Comparison of ENCODE assay signal across 12 cellular contexts in genomic region chr20:34037767-34038166, GRCh38. TPM values are rescaled to one million over a fixed set of nuclear protein-coding genes. Genes with fewer than 3 reads are reported as not detected.
A peak's percentile ranks its signal among the peaks of the same experiment; 100 is the strongest.
DNase-seq lines count a peak whose midpoint lies in the region; ATAC-seq and TF ChIP-seq lines count a peak whose summit lies in the region.
"Had no signal": no experiment of that assay in that cellular context is flagged by ENCODE, and none has a peak within 500 bp of the region (broad histone marks: within the 10 kb centered on the region; RNA-seq: fewer than 3 reads in every experiment).

No MANE protein-coding gene starts in this region.

- peak; percentile 91 for ATAC-seq in IMR-90 (ENCODE audit: low read depth)
- no peak for ATAC-seq in naive B cell (ENCODE audit: low read depth in 2 of 2)

- peak overlapping the region in 1 of 2 experiments; percentile 45; a peak in 1 of 4 replicates for H4K8ac ChIP-seq in IMR-90 (ENCODE audit: low read depth in 2 of 2, low read length in 2 of 2)

- peaks cover 25% of the 10 kb centered on the region for H3K9me1 ChIP-seq in IMR-90 (ENCODE audit: insufficient read depth, low read length)

- H3K4ac ChIP-seq in IMR-90 (ENCODE audit: low read depth, low read length), result no peak overlapping the region

- H3K27me3 Mint-ChIP-seq in naive B cell, result no peaks in the 10 kb centered on the region
- peaks cover 2% of the 10 kb centered on the region for H3K27me3 Mint-ChIP-seq in nephron progenitor cell (ENCODE audit: low read depth, poor library complexity)
- H3K27me3 Mint-ChIP-seq: stimulated activated naive CD8-positive, alpha-beta T cell treated with anti-CD3 and anti-CD28 coated beads, Interleukin-15, amount 100 ng/mL, for 72 hours had no signal

- no peak overlapping the region for H3K14ac ChIP-seq in IMR-90 (replicated peaks; ENCODE audit: low read depth, low read length)

- no peak overlapping the region for H2BK15ac ChIP-seq in IMR-90 (ENCODE audit: low read depth, low read length)

- H3K27me3 ChIP-seq in IMR-90 (ENCODE audit: control insufficient read depth, insufficient read depth, low read length), result no peaks in the 10 kb centered on the region

- H3K56ac ChIP-seq in IMR-90 (ENCODE audit: extremely low read depth, insufficient read depth, low read length), result no peak overlapping the region

- dilution Hi-C loops in IMR-90 (cut with HindIII; ENCODE audit: low sequenced_read_pairs, unreplicated experiment), result no loop called here

- H3K36me3 Mint-ChIP-seq in naive B cell, result peaks cover 0 to 15% of the 10 kb centered on the region in 2 donors
- peaks cover 21% of the 10 kb centered on the region for H3K36me3 Mint-ChIP-seq in nephron progenitor cell (ENCODE audit: low read depth)

- no peak overlapping the region for H2AK5ac ChIP-seq in IMR-90 (ENCODE audit: low read depth, low read length)

- H3K36me3 ChIP-seq in IMR-90 (ENCODE audit: control insufficient read depth, insufficient read depth, low read length), result peaks cover 13% of the 10 kb centered on the region

- intact Hi-C loops in IMR-90 (cut with micrococcal nuclease), result no loop called here

- H3K9ac ChIP-seq in IMR-90 (ENCODE audit: low read depth, low read length), result peak overlapping the region; percentile 14; the same call in 1 of the 2 replicates

- peak overlapping the region; percentile 59 for H2BK5ac ChIP-seq in IMR-90 (ENCODE audit: low read depth, low read length, poor library complexity, severe bottlenecking)

- peaks cover 13% of the 10 kb centered on the region for H3K4me1 ChIP-seq in IMR-90 (ENCODE audit: control insufficient read depth, insufficient read depth, low read length)

- POLR2A ChIA-PET in IMR-90 (lab: Charles Lee; ENCODE audit: unreplicated experiment), result no interaction called here

- BruUV-seq in IMR-90 (replicated peaks; lab: Mats Ljungman, UMichigan), result no TSS peak

- H3K23ac ChIP-seq in IMR-90 (ENCODE audit: low read depth, low read length), result peak overlapping the region; percentile 29

- no peak overlapping the region; the same call in 1 of the 2 replicates for H2BK120ac ChIP-seq in IMR-90 (ENCODE audit: low read depth, low read length)

- H3K4me3 Mint-ChIP-seq in naive B cell (peak overlapping the region in 1 of 8 donors; percentile 5), nephron progenitor cell (no peak overlapping the region)

- no peak overlapping the region; the same call in 1 of the 2 replicates for H3K18ac ChIP-seq in IMR-90 (ENCODE audit: low read depth, low read length)

- in situ Hi-C loops in IMR-90 (cut with MboI; ENCODE audit: low sequenced_read_pairs), result no loop called here

- H3K27ac Mint-ChIP-seq in naive B cell (peak overlapping the region in 4 of 6 donors; percentile 6 to 78 (median 26)), nephron progenitor cell (no peak overlapping the region)

- H3K4me2 ChIP-seq in IMR-90 (ENCODE audit: low read depth, low read length), result peak overlapping the region; percentile 64

- TF ChIP-seq RAD21 in IMR-90 (IDR thresholded peaks at IDR 0.05; ENCODE audit: low read length), result no peak

- H2BK20ac ChIP-seq in IMR-90 (ENCODE audit: low read depth, low read length), result no peak overlapping the region

- H2AFZ ChIP-seq in IMR-90 (replicated peaks; ENCODE audit: low read length, poor library complexity), result no peak overlapping the region

- WGBS in IMR-90 (ENCODE audit: extremely low coverage in 2 of 2, insufficient read length in 1 of 2), 2 experiments, result no CpG with 5 or more reads among the region's 2 CpGs

- H3K79me1 ChIP-seq in IMR-90 (ENCODE audit: low read depth in 1 of 2, low read length in 2 of 2), result peaks cover 45 to 85% of the 10 kb centered on the region in 2 experiments

- no peaks in the 10 kb centered on the region for H3K9me3 ChIP-seq in IMR-90 (ENCODE audit: control insufficient read depth, insufficient read depth, low read length)

- no peak overlapping the region for H4K91ac ChIP-seq in IMR-90 (ENCODE audit: insufficient read depth, low read depth, low read length)

- H4K20me1 ChIP-seq in IMR-90 (ENCODE audit: insufficient read depth, low read length), result peaks cover 70% of the 10 kb centered on the region

- CTCF ChIA-PET in IMR-90 (lab: Yijun Ruan, JAX), result no interaction called here

- peak overlapping the region; percentile 96; the same call in 1 of the 2 replicates for H3K27ac ChIP-seq in IMR-90 (ENCODE audit: insufficient read depth, low read length)

- no peak overlapping the region for H3K4me3 ChIP-seq in IMR-90 (ENCODE audit: insufficient read depth, low read depth, low read length)
- H3K4me3 ChIP-seq: lung had no signal

- H4K5ac ChIP-seq in IMR-90 (ENCODE audit: low read depth, low read length), result no peak overlapping the region

- H3K4me1 Mint-ChIP-seq in naive B cell (peaks cover 51 to 82% (median 80%) of the 10 kb centered on the region in 3 donors), nephron progenitor cell (peaks cover 65% of the 10 kb centered on the region)

- no peak for TF ChIP-seq CTCF in IMR-90 (conservative IDR thresholded peaks at IDR 0.05; ENCODE audit: low read depth, low read length)
- no peak for TF ChIP-seq CTCF in nephron progenitor cell (IDR thresholded peaks at IDR 0.05)

- DNase-seq in AG08396 (ENCODE audit: low spot score) (peak; percentile 67), IMR-90 (peak; percentile 77), fibroblast of the conjunctiva (ENCODE audit: low read depth) (peak; percentile 38), naive B cell (no peak), activated gamma-delta T cell treated with Interleukin-2 at 50 U/mL for 16 hours (no peak), NCI-H748 (lab: John Stamatoyannopoulos, UW; ENCODE audit: unreplicated experiment) (no peak), nephron progenitor cell (no peak), NCI-H82 (lab: John Stamatoyannopoulos, UW) (no peak)
- DNase-seq: NCI-H1417 treated with DMSO at 0.1 percent for 48 hours had no signal

- H2AK9ac ChIP-seq in IMR-90 (replicated peaks; ENCODE audit: low read depth, low read length, poor library complexity), result no peak overlapping the region

- no peaks in the 10 kb centered on the region for H3K9me3 Mint-ChIP-seq in naive B cell
- H3K9me3 Mint-ChIP-seq in nephron progenitor cell, result no peaks in the 10 kb centered on the region
- H3K9me3 Mint-ChIP-seq: CD8-positive, alpha-beta T cell; stimulated activated naive CD8-positive, alpha-beta T cell treated with anti-CD3 and anti-CD28 coated beads, Interleukin-15, amount 100 ng/mL, for 72 hours had no signal

- TF ChIP-seq POLR2A in IMR-90 (IDR thresholded peaks at IDR 0.05; ENCODE audit: low read depth, low read length), result no peak

TF ChIP-seq in IMR-90, 13 proteins besides CTCF, POLR2A, EP300 and RAD21:
- TF ChIP-seq USF2 (IDR thresholded peaks at IDR 0.05; ENCODE audit: low read depth, low read length) (no peak), ELK1 (IDR thresholded peaks at IDR 0.05; ENCODE audit: borderline replicate concordance, low read depth, low read length) (no peak), RFX5 (IDR thresholded peaks at IDR 0.05; ENCODE audit: low read depth, low read length) (no peak), CHD1 (IDR thresholded peaks at IDR 0.05; ENCODE audit: low read depth, low read length) (no peak), RCOR1 (IDR thresholded peaks at IDR 0.05; ENCODE audit: insufficient replicate concordance, low read length) (no peak), FOS (IDR thresholded peaks at IDR 0.05; ENCODE audit: low read depth, low read length) (no peak), MXI1 (IDR thresholded peaks at IDR 0.05; ENCODE audit: borderline replicate concordance, low read depth, low read length) (no peak)

RNA-seq across cellular contexts. Expression of gene RALY, which starts 44.1 kb away (rescaled TPM):
- 45.8 and 46.2 TPM in 2 replicates for total RNA-seq in IMR-90 (2012; rRNA removed)
- polyA plus RNA-seq in IMR-90 (2012; rRNA removed) (115 and 123 TPM in 2 replicates), naive B cell (ENCODE audit: low read depth in 6 of 6) (100 to 1,000 TPM; 155 to 228 (median 187) TPM)
- 145 and 250 TPM in 2 replicates for polyA plus RNA-seq in IMR-90 (2012; cell fraction: cytosol; rRNA removed)
- 72.9 and 111 TPM in 2 replicates for polyA plus RNA-seq in IMR-90 (2012; cell fraction: nucleus; rRNA removed; ENCODE audit: low replicate concordance)

Comparison
In these comparisons a context has a peak if more than half of its experiments do, and no peak if none do; other contexts are left out.
1. DNase-seq: peak in AG08396 (single experiment), IMR-90 (single experiment) and fibroblast of the conjunctiva (single experiment); none in naive B cell (single experiment), activated gamma-delta T cell treated with Interleukin-2 at 50 U/mL for 16 hours (single experiment), NCI-H748 (single experiment), nephron progenitor cell (single experiment) and NCI-H82 (single experiment).